12 cellular contexts compared by ENCODE assay signal in genomic region chr11:117299351-117300300, GRCh38. TPM values are rescaled to one million over a fixed set of nuclear protein-coding genes. Genes with fewer than 3 reads are reported as not detected.
DNase-seq lines count a peak whose midpoint lies in the region; TF ChIP-seq lines count a peak whose summit lies in the region.
"Had no signal": no experiment of that assay in that cellular context is flagged by ENCODE, and none has a peak within 500 bp of the region (broad histone marks: within the 10 kb centered on the region; RNA-seq: fewer than 3 reads in every experiment).

No MANE protein-coding gene starts in this region.

- H3K27ac Mint-ChIP-seq in neural crest cell (ENCODE audit: unreplicated experiment), result peak overlapping the region; percentile 91
- H3K27ac Mint-ChIP-seq: activated CD4-positive, alpha-beta memory T cell treated with anti-CD3 and anti-CD28 coated beads, Interleukin-2, amount 10 ng/mL, durations not matched to agents 7 days and 5 days; activated naive CD4-positive, alpha-beta T cell treated with anti-CD3 and anti-CD28 coated beads, Interleukin-2, amount 50 U/mL, for 24 hours had no signal

- no peaks in the 10 kb centered on the region for H3K36me3 ChIP-seq in cardiac muscle cell

- H3K27me3 ChIP-seq in cardiac muscle cell, result no peaks in the 10 kb centered on the region

- peak; percentile 3 for DNase-seq in AG20443 (ENCODE audit: low spot score)
- peak; percentile 47 for DNase-seq in NCI-H2227 treated with DMSO at 0.1 percent for 48 hours (lab: John Stamatoyannopoulos, UW)
- DNase-seq in cardiac muscle cell (ENCODE audit: low read depth in 1 of 2, low spot score in 1 of 2), result no peak
- DNase-seq in neural crest cell (ENCODE audit: low read depth, low spot score), result no peak
- no peak for DNase-seq in midbrain (lab: John Stamatoyannopoulos, UW)
- DNase-seq in activated T-cell treated with anti-CD3 and anti-CD28 coated beads, Interleukin-2, amount 50 U/mL, for 1 hour, result no peak
- DNase-seq in DMS153 treated with DMSO at 0.1 percent for 48 hours (lab: John Stamatoyannopoulos, UW; ENCODE audit: unreplicated experiment), result no peak
- no peak for DNase-seq in SHP77 treated with DMSO at 0.1 percent for 48 hours (lab: John Stamatoyannopoulos, UW)
- DNase-seq: activated CD4-positive, alpha-beta memory T cell treated with anti-CD3 and anti-CD28 coated beads, Interleukin-2, amount 10 ng/mL, durations not matched to agents 7 days and 5 days; NCI-H774; SW 1271 had no signal

- no peaks in the 10 kb centered on the region for H3K27me3 Mint-ChIP-seq in neural crest cell (ENCODE audit: low read depth)
- H3K27me3 Mint-ChIP-seq: activated CD4-positive, alpha-beta memory T cell treated with anti-CD3 and anti-CD28 coated beads, Interleukin-2, amount 10 ng/mL, durations not matched to agents 7 days and 5 days; activated naive CD4-positive, alpha-beta T cell treated with anti-CD3 and anti-CD28 coated beads, Interleukin-2, amount 50 U/mL, for 24 hours had no signal

- no peaks in the 10 kb centered on the region for H3K9me3 Mint-ChIP-seq in neural crest cell
- H3K9me3 Mint-ChIP-seq: activated CD4-positive, alpha-beta memory T cell treated with anti-CD3 and anti-CD28 coated beads, Interleukin-2, amount 10 ng/mL, durations not matched to agents 7 days and 5 days; activated naive CD4-positive, alpha-beta T cell treated with anti-CD3 and anti-CD28 coated beads, Interleukin-2, amount 50 U/mL, for 24 hours had no signal

- no peaks in the 10 kb centered on the region for H3K9me3 ChIP-seq in cardiac muscle cell (ENCODE audit: low read depth)

- TF ChIP-seq CTCF in cardiac muscle cell (IDR thresholded peaks at IDR 0.05; ENCODE audit: low read depth, low read length) (no peak), neural crest cell (conservative IDR thresholded peaks at IDR 0.05) (no peak)

- peak overlapping the region; percentile 72 for H3K4me3 Mint-ChIP-seq in neural crest cell
- H3K4me3 Mint-ChIP-seq: activated CD4-positive, alpha-beta memory T cell treated with anti-CD3 and anti-CD28 coated beads, Interleukin-2, amount 10 ng/mL, durations not matched to agents 7 days and 5 days; activated naive CD4-positive, alpha-beta T cell treated with anti-CD3 and anti-CD28 coated beads, Interleukin-2, amount 50 U/mL, for 24 hours had no signal

- no peaks in the 10 kb centered on the region for H3K36me3 Mint-ChIP-seq in neural crest cell (ENCODE audit: low read depth)
- H3K36me3 Mint-ChIP-seq: activated naive CD4-positive, alpha-beta T cell treated with anti-CD3 and anti-CD28 coated beads, Interleukin-2, amount 50 U/mL, for 24 hours had no signal

- H3K27ac ChIP-seq in cardiac muscle cell, result peak overlapping the region; percentile 73

- H3K4me1 Mint-ChIP-seq in neural crest cell, result peaks cover 38% of the 10 kb centered on the region
- H3K4me1 Mint-ChIP-seq: activated naive CD4-positive, alpha-beta T cell treated with anti-CD3 and anti-CD28 coated beads, Interleukin-2, amount 50 U/mL, for 24 hours had no signal

- peaks cover 40% of the 10 kb centered on the region for H3K4me1 ChIP-seq in cardiac muscle cell (ENCODE audit: low read depth)

- H3K4me3 ChIP-seq in cardiac muscle cell, result no peak overlapping the region

RNA-seq across cellular contexts. Expression of gene BACE1-AS, which starts 8.5 kb away (rescaled TPM):
- total RNA-seq in cardiac muscle cell (7.7 and 12.9 TPM in 2 replicates), neural crest cell (17.6 and 18.1 TPM in 2 replicates)
- polyA plus RNA-seq in cardiac muscle cell, result 6.4 and 10.4 TPM in 2 replicates

RNA-seq across cellular contexts. Expression of gene BACE1, which starts 16.4 kb away (rescaled TPM):
- total RNA-seq in cardiac muscle cell (25.3 and 25.9 TPM in 2 replicates), neural crest cell (30.4 and 30.7 TPM in 2 replicates)
- polyA plus RNA-seq in cardiac muscle cell, result 9.8 and 13.4 TPM in 2 replicates

RNA-seq across cellular contexts. Expression of gene CEP164, which starts 28.0 kb away (rescaled TPM):
- total RNA-seq in cardiac muscle cell (16.8 and 31.8 TPM in 2 replicates), neural crest cell (41.2 and 42.8 TPM in 2 replicates)
- 22.6 and 28.0 TPM in 2 replicates for polyA plus RNA-seq in cardiac muscle cell

Comparison
In these comparisons a context has a peak if more than half of its experiments do, and no peak if none do; other contexts are left out.
1. DNase-seq: peak in AG20443 (single experiment) and NCI-H2227 treated with DMSO at 0.1 percent for 48 hours (single experiment); none in cardiac muscle cell (0 of 2), neural crest cell (single experiment), midbrain (single experiment), activated T-cell treated with anti-CD3 and anti-CD28 coated beads, Interleukin-2, amount 50 U/mL, for 1 hour (single experiment), DMS153 treated with DMSO at 0.1 percent for 48 hours (single experiment) and SHP77 treated with DMSO at 0.1 percent for 48 hours (single experiment).